Comparison of ENCODE assay signal across 8 cellular contexts in genomic region chr14:100384819-100385813, GRCh38. TPM values are rescaled to one million over a fixed set of nuclear protein-coding genes. Genes with fewer than 3 reads are reported as not detected.
DNase-seq lines count a peak whose midpoint lies in the region; ATAC-seq and TF ChIP-seq lines count a peak whose summit lies in the region.
"Had no signal": no experiment of that assay in that cellular context is flagged by ENCODE, and none has a peak within 500 bp of the region (broad histone marks: within the 10 kb centered on the region; RNA-seq: fewer than 3 reads in every experiment).

No MANE protein-coding gene starts in this region.

- H4K20me1 ChIP-seq in GM23248 (ENCODE audit: insufficient read depth) = no peaks in the 10 kb centered on the region

- 54 to 56% methylated on average over 16 of the region's 16 CpGs for WGBS in GM23248 (ENCODE audit: low coverage in 1 of 2, low lambda C conversion rate in 2 of 2, missing lambda C conversion rate in 2 of 2), 2 experiments

- peaks cover 39% of the 10 kb centered on the region for H3K4me1 Mint-ChIP-seq in neural crest cell
- H3K4me1 Mint-ChIP-seq in stimulated activated naive B cell treated with anti-CD40 and anti-IgM and Interleukin-4, amounts not matched to agents 10 μg/mL and 1 μg/mL and 100 μg/mL, for 72 hours = peaks cover 12 to 21% of the 10 kb centered on the region in 2 donors

- no peaks in the 10 kb centered on the region for H3K9me3 Mint-ChIP-seq in neural crest cell
- H3K9me3 Mint-ChIP-seq in stimulated activated naive B cell treated with anti-CD40 and anti-IgM and Interleukin-4, amounts not matched to agents 10 μg/mL and 1 μg/mL and 100 μg/mL, for 72 hours = no peaks in the 10 kb centered on the region

- no peaks in the 10 kb centered on the region for H3K36me3 ChIP-seq in GM23248 (ENCODE audit: low read depth)

- H3K9me3 ChIP-seq in GM23248 (ENCODE audit: low read depth) = no peaks in the 10 kb centered on the region

- no peak overlapping the region for H2AFZ ChIP-seq in GM23248
- H2AFZ ChIP-seq: parathyroid adenoma had no signal

- no peaks in the 10 kb centered on the region for H3K27me3 ChIP-seq in GM23248 (replicated peaks; ENCODE audit: insufficient read depth)

- H3K27ac Mint-ChIP-seq in neural crest cell (ENCODE audit: unreplicated experiment) = no peak overlapping the region
- no peak overlapping the region for H3K27ac Mint-ChIP-seq in stimulated activated naive B cell treated with anti-CD40 and anti-IgM and Interleukin-4, amounts not matched to agents 10 μg/mL and 1 μg/mL and 100 μg/mL, for 72 hours

- peak; percentile 78 for TF ChIP-seq CTCF in neural crest cell (conservative IDR thresholded peaks at IDR 0.05)

- H3K4me1 ChIP-seq in GM23248 (ENCODE audit: insufficient read depth) = peaks cover 9% of the 10 kb centered on the region
- H3K4me1 ChIP-seq: parathyroid adenoma had no signal

- no peak overlapping the region for H3K4me2 ChIP-seq in GM23248 (ENCODE audit: unreplicated experiment)

- no peaks in the 10 kb centered on the region for H3K27me3 Mint-ChIP-seq in neural crest cell (ENCODE audit: low read depth)
- no peaks in the 10 kb centered on the region for H3K27me3 Mint-ChIP-seq in stimulated activated naive B cell treated with anti-CD40 and anti-IgM and Interleukin-4, amounts not matched to agents 10 μg/mL and 1 μg/mL and 100 μg/mL, for 72 hours

- ATAC-seq in stimulated activated naive B cell treated with anti-CD40 and anti-IgM and Interleukin-4, amounts not matched to agents 10 μg/mL and 1 μg/mL and 100 μg/mL, for 72 hours (replicated peaks) = no peak
- ATAC-seq in GM21528 (IDR thresholded peaks at IDR 0.05; ENCODE audit: low FRiP score, unreplicated experiment) = no peak

- H3K4me3 ChIP-seq in GM23248 = no peak overlapping the region

- no peak overlapping the region for H3K27ac ChIP-seq in GM23248
- H3K27ac ChIP-seq: parathyroid adenoma had no signal

- H3F3A ChIP-seq in GM23248 (ENCODE audit: insufficient read depth) = peaks cover 10% of the 10 kb centered on the region; the same call in 1 of the 2 replicates

- H3K9ac ChIP-seq in GM23248 = no peak overlapping the region
- H3K9ac ChIP-seq: parathyroid adenoma had no signal

- DNase-seq in GM23248 (peak; percentile 81), NCI-H460 (ENCODE audit: extremely low read depth, low read depth) (peak; percentile 82), dedifferentiated amniotic fluid mesenchymal stem cell (ENCODE audit: extremely low spot score) (peak; percentile 70), neural crest cell (ENCODE audit: low read depth, low spot score) (no peak), mesenteric fat pad (ENCODE audit: low spot score) (no peak)
- no peak for DNase-seq in stimulated activated naive B cell treated with anti-CD40 and anti-IgM and Interleukin-4, amounts not matched to agents 10 μg/mL and 1 μg/mL and 100 μg/mL, for 72 hours

- peaks cover 36% of the 10 kb centered on the region for H3K79me2 ChIP-seq in GM23248 (ENCODE audit: insufficient read depth)

- no peaks in the 10 kb centered on the region for H3K9me2 ChIP-seq in GM23248 (ENCODE audit: insufficient read depth)

- in situ Hi-C loops in GM23248 (cut with MboI) = no loop called here

- no peaks in the 10 kb centered on the region for H3K36me3 Mint-ChIP-seq in neural crest cell (ENCODE audit: low read depth)
- peaks cover 5 to 11% of the 10 kb centered on the region in 2 donors for H3K36me3 Mint-ChIP-seq in stimulated activated naive B cell treated with anti-CD40 and anti-IgM and Interleukin-4, amounts not matched to agents 10 μg/mL and 1 μg/mL and 100 μg/mL, for 72 hours

- H3K4me3 Mint-ChIP-seq in neural crest cell = no peak overlapping the region
- H3K4me3 Mint-ChIP-seq in stimulated activated naive B cell treated with anti-CD40 and anti-IgM and Interleukin-4, amounts not matched to agents 10 μg/mL and 1 μg/mL and 100 μg/mL, for 72 hours = no peak overlapping the region

RNA-seq across cellular contexts. Expression of gene WDR25, which starts 8.8 kb away (rescaled TPM):
- 15.3 and 22.4 TPM in 2 replicates for total RNA-seq in GM23248 (2014; rRNA removed; shearing (Covaris generic))
- polyA plus RNA-seq in GM23248 (2016; fragmentation: Nextera tagmentation; extraction: Ambion mirVana) = 19.4 and 20.9 TPM in 2 replicates
- total RNA-seq in NCI-H460 (2014; rRNA removed; shearing (Covaris generic)) = 42.9 and 50.7 TPM in 2 replicates
- polyA plus RNA-seq in NCI-H460 (2014; cell fraction: nucleus; rRNA removed) = 13.6 and 13.8 TPM in 2 replicates
- 7.6 and 9.8 TPM in 2 replicates for total RNA-seq in neural crest cell
- total RNA-seq in mesenteric fat pad = 8.7 TPM

Comparison
In these comparisons a context has a peak if more than half of its experiments do, and no peak if none do; other contexts are left out.
1. DNase-seq: peak in GM23248 (single experiment), NCI-H460 (single experiment) and dedifferentiated amniotic fluid mesenchymal stem cell (single experiment); none in neural crest cell (single experiment), stimulated activated naive B cell treated with anti-CD40 and anti-IgM and Interleukin-4, amounts not matched to agents 10 μg/mL and 1 μg/mL and 100 μg/mL, for 72 hours (single experiment) and mesenteric fat pad (single experiment).